ENCODE assay signal across 8 cellular contexts in genomic region chr5:147805030-147805454, GRCh38. TPM values are rescaled to one million over a fixed set of nuclear protein-coding genes. Genes with fewer than 3 reads are reported as not detected.
DNase-seq lines count a peak whose midpoint lies in the region; ATAC-seq, FAIRE-seq and TF ChIP-seq lines count a peak whose summit lies in the region.

No MANE protein-coding gene starts in this region.

- no peak for TF ChIP-seq CTCF in pancreas (IDR thresholded peaks at IDR 0.05)

- H3K4me1 ChIP-seq in pancreas = no peaks in the 10 kb centered on the region

- no peak overlapping the region for H3K27ac ChIP-seq in SK-N-MC
- H3K27ac ChIP-seq in pancreas = peak overlapping the region in 1 of 4 donors; percentile 11

- no peak overlapping the region for H3K9ac ChIP-seq in SK-N-MC (ENCODE audit: insufficient read length)

- no peak for DNase-seq in Right ventricle myocardium superior
- DNase-seq in cardiac septum (ENCODE audit: low spot score) = no peak
- peak; percentile 92 for DNase-seq in SK-N-MC (ENCODE audit: low read depth, low spot score)
- no peak for DNase-seq in pancreas
- no peak for DNase-seq in kidney glomerular epithelial cell (lab: John Stamatoyannopoulos, UW)
- no peak for DNase-seq in HK-2 (ENCODE audit: unreplicated experiment)
- no peak for DNase-seq in DMS79 (lab: John Stamatoyannopoulos, UW)

- intact Hi-C loops in Right ventricle myocardium superior (cut with DNase I) (no loop called here), cardiac septum (cut with DNase I) (no loop called here), pancreas (cut with DNase I) (no loop called here)

- H3K27me3 ChIP-seq in pancreas = no peaks in the 10 kb centered on the region

- FAIRE-seq in pancreas (lab: Jason Lieb, UNC) = no peak

- ATAC-seq in Right ventricle myocardium superior (ENCODE audit: poor library complexity) (peak; percentile 67), HG03103 (IDR thresholded peaks at IDR 0.05; ENCODE audit: low read depth, unreplicated experiment) (peak; percentile 91), pancreas (peak in 3 of 4 donors; percentile 30 to 69 (median 65))

- H3K36me3 ChIP-seq in SK-N-MC (ENCODE audit: insufficient read depth, low read length) (no peaks in the 10 kb centered on the region), pancreas (no peaks in the 10 kb centered on the region)

- WGBS in pancreas, 2 donors = 70% methylated on average over 6 of the region's 6 CpGs

- H3K9me3 ChIP-seq in SK-N-MC (ENCODE audit: low read depth, low read length) (no peaks in the 10 kb centered on the region), pancreas (no peaks in the 10 kb centered on the region)

- peak overlapping the region; percentile 36 for H3K4me3 ChIP-seq in SK-N-MC
- H3K4me3 ChIP-seq in pancreas = no peak overlapping the region

RNA-seq across cellular contexts. Expression of gene JAKMIP2, which starts 22.5 kb away (rescaled TPM):
- 0.27 TPM for total RNA-seq in Right ventricle myocardium superior
- 0.11 TPM for total RNA-seq in cardiac septum
- 1 to 10 TPM in 1 of 6 donors, under 1 TPM in 5; 0.19 to 1.3 (median 0.67) TPM for total RNA-seq in pancreas
- polyA plus RNA-seq in pancreas = 1 to 10 TPM in 1 of 2 donors, under 1 TPM in 1; 0.53 to 2.6 TPM

RNA-seq across cellular contexts. Expression of gene SPINK1, which starts 26.4 kb away (rescaled TPM):
- total RNA-seq in Right ventricle myocardium superior (not detected), cardiac septum (1.8 TPM), pancreas (over 10,000 TPM; 18,043 to 26,066 (median 20,523) TPM)
- polyA plus RNA-seq in pancreas = over 10,000 TPM in 1 of 2 donors, 1,000 to 10,000 TPM in 1; 5,539 to 23,743 TPM

Comparison
In these comparisons a context has a peak if more than half of its experiments do, and no peak if none do; other contexts are left out.
1. RNA of gene SPINK1, which starts 26.4 kb away (total RNA-seq): 18,043 to 26,066 TPM in pancreas; 1.8 TPM in cardiac septum (single experiment) and not detected in Right ventricle myocardium superior (single experiment); every median in the first group is over 1,000 times any median in the second.
2. Peak in every context shown above with its lines, with median percentiles within 50 percentile points of each other: ATAC-seq.